ENCODE assay signal across 1 cellular context in the genomic region with DNA sequence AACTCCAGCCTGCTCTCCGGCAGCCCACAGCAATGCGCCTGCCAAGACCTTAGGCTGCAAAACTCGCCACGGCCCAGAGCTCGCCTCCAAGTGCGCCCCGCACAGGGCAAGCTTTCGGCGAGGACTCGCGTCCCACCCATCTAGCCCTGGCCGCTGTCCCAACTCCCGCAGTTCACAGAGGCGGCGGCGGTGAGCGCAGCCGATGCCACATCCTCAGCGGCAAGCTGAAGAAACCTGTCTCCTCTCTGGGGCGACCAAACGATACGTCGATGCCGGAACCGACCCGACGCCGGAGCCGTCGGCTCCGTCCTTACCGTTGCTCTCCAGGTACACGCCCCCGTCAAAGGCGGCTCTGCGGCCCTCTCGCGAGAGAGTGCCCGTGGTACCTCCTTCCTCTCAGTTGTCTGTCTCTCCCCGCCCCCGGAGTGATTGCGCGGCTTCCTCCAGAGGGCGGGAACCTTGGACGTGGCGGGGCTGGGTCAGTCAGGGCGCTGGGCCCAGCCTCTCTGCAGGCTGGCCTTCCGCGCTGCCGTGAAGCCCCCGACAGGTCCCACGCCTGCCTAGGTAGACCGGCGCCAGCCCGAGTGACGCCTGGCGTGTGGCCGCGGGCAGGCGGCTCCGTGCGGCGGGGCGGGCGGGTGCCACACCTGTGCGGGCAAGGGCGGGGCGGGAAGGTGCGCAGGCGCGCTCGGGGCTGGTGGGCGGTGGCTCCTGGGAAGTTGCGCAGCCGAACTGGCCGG.
TF ChIP-seq lines count a peak whose summit lies in the region.

No MANE protein-coding gene starts in this region.

TF ChIP-seq in K562, 482 proteins besides CTCF, POLR2A, EP300 and RAD21 (continued from another document and continues in another):
- TF ChIP-seq SUPT5H (IDR thresholded peaks at IDR 0.05) (peak; percentile 94), GATA2 (CRISPR knock-in tag; IDR thresholded peaks at IDR 0.05) (no peak), JUND (IDR thresholded peaks at IDR 0.05; ENCODE audit: borderline replicate concordance, low read depth, low read length) (peak; percentile 35; the same call in 1 of the 2 replicates), JUND (tag; IDR thresholded peaks at IDR 0.05; ENCODE audit: borderline replicate concordance, low read depth, low read length) (no peak), ETV1 (tag; conservative IDR thresholded peaks at IDR 0.05; ENCODE audit: low read depth) (peak; percentile 66), MEIS2 (IDR thresholded peaks at IDR 0.05; ENCODE audit: partially characterized antibody) (peak; percentile 65), HDAC6 (IDR thresholded peaks at IDR 0.05; ENCODE audit: low read depth, low read length) (no peak), FOXM1 (IDR thresholded peaks at IDR 0.05; ENCODE audit: low read depth) (no peak), FOXM1 (CRISPR knock-in tag; IDR thresholded peaks at IDR 0.05; ENCODE audit: low read depth) (peak; percentile 71), KDM1A (IDR thresholded peaks at IDR 0.05) (0 out of 4 replicates have a peak, but pooled peaks of 1 of the 2 experiments have one; percentile 46), C11orf30 (IDR thresholded peaks at IDR 0.05; ENCODE audit: low read depth) (no peak), SMARCA5 (IDR thresholded peaks at IDR 0.05) (0 out of 2 replicates have a peak, but pooled peaks have one; percentile 44), ASH1L (IDR thresholded peaks at IDR 0.05; ENCODE audit: borderline replicate concordance, low read depth, partially characterized antibody) (no peak), SIN3A (IDR thresholded peaks at IDR 0.05; ENCODE audit: borderline replicate concordance in 2 of 2, control insufficient read depth in 1 of 2, low read depth in 2 of 2, low read length in 2 of 2) (peak in 1 of 2 experiments; percentile 83; a peak in 2 of 4 replicates), FOXA1 (IDR thresholded peaks at IDR 0.05; ENCODE audit: borderline replicate concordance) (no peak), ZNF507 (tag; conservative IDR thresholded peaks at IDR 0.05) (no peak), YY1 (IDR thresholded peaks at IDR 0.05; ENCODE audit: borderline replicate concordance in 1 of 3, control insufficient read depth in 1 of 3, extremely low read depth in 1 of 3, insufficient read depth in 3 of 3, insufficient read length in 1 of 3, insufficient replicate concordance in 2 of 3, low read depth in 1 of 3, low read length in 2 of 3) (peak in 2 of 3 experiments; percentile 9 to 64), POLR2G (IDR thresholded peaks at IDR 0.05; ENCODE audit: low read depth, low read length) (peak; percentile 97), ZKSCAN3 (CRISPR knock-in tag; IDR thresholded peaks at IDR 0.05) (no peak), NRF1 (conservative IDR thresholded peaks at IDR 0.05 in 1 of 2, IDR thresholded peaks at IDR 0.05 in 1 of 2) (peak; percentile 92; a peak in 3 of 4 replicates), SNRNP70 (optimal IDR thresholded peaks at IDR 0.05; ENCODE audit: low read depth, low read length) (no peak), ZSCAN29 (IDR thresholded peaks at IDR 0.05) (no peak), MBD2 (IDR thresholded peaks at IDR 0.05; ENCODE audit: borderline replicate concordance, low read depth) (0 out of 2 replicates have a peak, but pooled peaks have one; percentile 52), PHF8 (IDR thresholded peaks at IDR 0.05; ENCODE audit: borderline replicate concordance, low read length) (peak; percentile 92), ARID1B (IDR thresholded peaks at IDR 0.05) (peak; percentile 39; the same call in 1 of the 2 replicates), PHF20 (IDR thresholded peaks at IDR 0.05; ENCODE audit: partially characterized antibody) (peak; percentile 46), GATAD2B (IDR thresholded peaks at IDR 0.05; ENCODE audit: borderline replicate concordance) (0 out of 2 replicates have a peak, but pooled peaks have one; percentile 42), ZFP1 (CRISPR knock-in tag; IDR thresholded peaks at IDR 0.05) (no peak), ZNF79 (CRISPR knock-in tag; IDR thresholded peaks at IDR 0.05; ENCODE audit: low read depth) (no peak)
- TF ChIP-seq, protein P1, sequence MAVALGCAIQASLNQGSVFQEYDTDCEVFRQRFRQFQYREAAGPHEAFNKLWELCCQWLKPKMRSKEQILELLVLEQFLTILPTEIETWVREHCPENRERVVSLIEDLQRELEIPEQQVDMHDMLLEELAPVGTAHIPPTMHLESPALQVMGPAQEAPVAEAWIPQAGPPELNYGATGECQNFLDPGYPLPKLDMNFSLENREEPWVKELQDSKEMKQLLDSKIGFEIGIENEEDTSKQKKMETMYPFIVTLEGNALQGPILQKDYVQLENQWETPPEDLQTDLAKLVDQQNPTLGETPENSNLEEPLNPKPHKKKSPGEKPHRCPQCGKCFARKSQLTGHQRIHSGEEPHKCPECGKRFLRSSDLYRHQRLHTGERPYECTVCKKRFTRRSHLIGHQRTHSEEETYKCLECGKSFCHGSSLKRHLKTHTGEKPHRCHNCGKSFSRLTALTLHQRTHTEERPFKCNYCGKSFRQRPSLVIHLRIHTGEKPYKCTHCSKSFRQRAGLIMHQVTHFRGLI (CRISPR knock-in tag; IDR thresholded peaks at IDR 0.05), result no peak
- TF ChIP-seq, protein P2, sequence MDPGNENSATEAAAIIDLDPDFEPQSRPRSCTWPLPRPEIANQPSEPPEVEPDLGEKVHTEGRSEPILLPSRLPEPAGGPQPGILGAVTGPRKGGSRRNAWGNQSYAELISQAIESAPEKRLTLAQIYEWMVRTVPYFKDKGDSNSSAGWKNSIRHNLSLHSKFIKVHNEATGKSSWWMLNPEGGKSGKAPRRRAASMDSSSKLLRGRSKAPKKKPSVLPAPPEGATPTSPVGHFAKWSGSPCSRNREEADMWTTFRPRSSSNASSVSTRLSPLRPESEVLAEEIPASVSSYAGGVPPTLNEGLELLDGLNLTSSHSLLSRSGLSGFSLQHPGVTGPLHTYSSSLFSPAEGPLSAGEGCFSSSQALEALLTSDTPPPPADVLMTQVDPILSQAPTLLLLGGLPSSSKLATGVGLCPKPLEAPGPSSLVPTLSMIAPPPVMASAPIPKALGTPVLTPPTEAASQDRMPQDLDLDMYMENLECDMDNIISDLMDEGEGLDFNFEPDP (CRISPR knock-in tag; IDR thresholded peaks at IDR 0.05), result no peak
- TF ChIP-seq, protein P3, sequence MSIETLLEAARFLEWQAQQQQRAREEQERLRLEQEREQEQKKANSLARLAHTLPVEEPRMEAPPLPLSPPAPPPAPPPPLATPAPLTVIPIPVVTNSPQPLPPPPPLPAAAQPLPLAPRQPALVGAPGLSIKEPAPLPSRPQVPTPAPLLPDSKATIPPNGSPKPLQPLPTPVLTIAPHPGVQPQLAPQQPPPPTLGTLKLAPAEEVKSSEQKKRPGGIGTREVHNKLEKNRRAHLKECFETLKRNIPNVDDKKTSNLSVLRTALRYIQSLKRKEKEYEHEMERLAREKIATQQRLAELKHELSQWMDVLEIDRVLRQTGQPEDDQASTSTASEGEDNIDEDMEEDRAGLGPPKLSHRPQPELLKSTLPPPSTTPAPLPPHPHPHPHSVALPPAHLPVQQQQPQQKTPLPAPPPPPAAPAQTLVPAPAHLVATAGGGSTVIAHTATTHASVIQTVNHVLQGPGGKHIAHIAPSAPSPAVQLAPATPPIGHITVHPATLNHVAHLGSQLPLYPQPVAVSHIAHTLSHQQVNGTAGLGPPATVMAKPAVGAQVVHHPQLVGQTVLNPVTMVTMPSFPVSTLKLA (conservative IDR thresholded peaks at IDR 0.05), result peak; percentile 83 to 92
- TF ChIP-seq, protein P4, sequence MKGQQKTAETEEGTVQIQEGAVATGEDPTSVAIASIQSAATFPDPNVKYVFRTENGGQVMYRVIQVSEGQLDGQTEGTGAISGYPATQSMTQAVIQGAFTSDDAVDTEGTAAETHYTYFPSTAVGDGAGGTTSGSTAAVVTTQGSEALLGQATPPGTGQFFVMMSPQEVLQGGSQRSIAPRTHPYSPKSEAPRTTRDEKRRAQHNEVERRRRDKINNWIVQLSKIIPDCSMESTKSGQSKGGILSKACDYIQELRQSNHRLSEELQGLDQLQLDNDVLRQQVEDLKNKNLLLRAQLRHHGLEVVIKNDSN (CRISPR knock-in tag; IDR thresholded peaks at IDR 0.05), result 0 out of 2 replicates have a peak, but pooled peaks have one; percentile 17
- TF ChIP-seq, protein P5, sequence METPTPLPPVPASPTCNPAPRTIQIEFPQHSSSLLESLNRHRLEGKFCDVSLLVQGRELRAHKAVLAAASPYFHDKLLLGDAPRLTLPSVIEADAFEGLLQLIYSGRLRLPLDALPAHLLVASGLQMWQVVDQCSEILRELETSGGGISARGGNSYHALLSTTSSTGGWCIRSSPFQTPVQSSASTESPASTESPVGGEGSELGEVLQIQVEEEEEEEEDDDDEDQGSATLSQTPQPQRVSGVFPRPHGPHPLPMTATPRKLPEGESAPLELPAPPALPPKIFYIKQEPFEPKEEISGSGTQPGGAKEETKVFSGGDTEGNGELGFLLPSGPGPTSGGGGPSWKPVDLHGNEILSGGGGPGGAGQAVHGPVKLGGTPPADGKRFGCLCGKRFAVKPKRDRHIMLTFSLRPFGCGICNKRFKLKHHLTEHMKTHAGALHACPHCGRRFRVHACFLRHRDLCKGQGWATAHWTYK (CRISPR knock-in tag; IDR thresholded peaks at IDR 0.05), result no peak; the same call in 1 of the 2 replicates
- TF ChIP-seq, protein P6, sequence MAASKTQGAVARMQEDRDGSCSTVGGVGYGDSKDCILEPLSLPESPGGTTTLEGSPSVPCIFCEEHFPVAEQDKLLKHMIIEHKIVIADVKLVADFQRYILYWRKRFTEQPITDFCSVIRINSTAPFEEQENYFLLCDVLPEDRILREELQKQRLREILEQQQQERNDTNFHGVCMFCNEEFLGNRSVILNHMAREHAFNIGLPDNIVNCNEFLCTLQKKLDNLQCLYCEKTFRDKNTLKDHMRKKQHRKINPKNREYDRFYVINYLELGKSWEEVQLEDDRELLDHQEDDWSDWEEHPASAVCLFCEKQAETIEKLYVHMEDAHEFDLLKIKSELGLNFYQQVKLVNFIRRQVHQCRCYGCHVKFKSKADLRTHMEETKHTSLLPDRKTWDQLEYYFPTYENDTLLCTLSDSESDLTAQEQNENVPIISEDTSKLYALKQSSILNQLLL (CRISPR knock-in tag; IDR thresholded peaks at IDR 0.05; ENCODE audit: borderline replicate concordance), result no peak
- TF ChIP-seq, protein P7, sequence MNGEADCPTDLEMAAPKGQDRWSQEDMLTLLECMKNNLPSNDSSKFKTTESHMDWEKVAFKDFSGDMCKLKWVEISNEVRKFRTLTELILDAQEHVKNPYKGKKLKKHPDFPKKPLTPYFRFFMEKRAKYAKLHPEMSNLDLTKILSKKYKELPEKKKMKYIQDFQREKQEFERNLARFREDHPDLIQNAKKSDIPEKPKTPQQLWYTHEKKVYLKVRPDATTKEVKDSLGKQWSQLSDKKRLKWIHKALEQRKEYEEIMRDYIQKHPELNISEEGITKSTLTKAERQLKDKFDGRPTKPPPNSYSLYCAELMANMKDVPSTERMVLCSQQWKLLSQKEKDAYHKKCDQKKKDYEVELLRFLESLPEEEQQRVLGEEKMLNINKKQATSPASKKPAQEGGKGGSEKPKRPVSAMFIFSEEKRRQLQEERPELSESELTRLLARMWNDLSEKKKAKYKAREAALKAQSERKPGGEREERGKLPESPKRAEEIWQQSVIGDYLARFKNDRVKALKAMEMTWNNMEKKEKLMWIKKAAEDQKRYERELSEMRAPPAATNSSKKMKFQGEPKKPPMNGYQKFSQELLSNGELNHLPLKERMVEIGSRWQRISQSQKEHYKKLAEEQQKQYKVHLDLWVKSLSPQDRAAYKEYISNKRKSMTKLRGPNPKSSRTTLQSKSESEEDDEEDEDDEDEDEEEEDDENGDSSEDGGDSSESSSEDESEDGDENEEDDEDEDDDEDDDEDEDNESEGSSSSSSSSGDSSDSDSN (IDR thresholded peaks at IDR 0.05; ENCODE audit: borderline replicate concordance in 1 of 2, low read depth in 2 of 2, low read length in 2 of 2), result peak; percentile 58 to 80; a peak in 1 of 4 replicates
- TF ChIP-seq, protein P8, sequence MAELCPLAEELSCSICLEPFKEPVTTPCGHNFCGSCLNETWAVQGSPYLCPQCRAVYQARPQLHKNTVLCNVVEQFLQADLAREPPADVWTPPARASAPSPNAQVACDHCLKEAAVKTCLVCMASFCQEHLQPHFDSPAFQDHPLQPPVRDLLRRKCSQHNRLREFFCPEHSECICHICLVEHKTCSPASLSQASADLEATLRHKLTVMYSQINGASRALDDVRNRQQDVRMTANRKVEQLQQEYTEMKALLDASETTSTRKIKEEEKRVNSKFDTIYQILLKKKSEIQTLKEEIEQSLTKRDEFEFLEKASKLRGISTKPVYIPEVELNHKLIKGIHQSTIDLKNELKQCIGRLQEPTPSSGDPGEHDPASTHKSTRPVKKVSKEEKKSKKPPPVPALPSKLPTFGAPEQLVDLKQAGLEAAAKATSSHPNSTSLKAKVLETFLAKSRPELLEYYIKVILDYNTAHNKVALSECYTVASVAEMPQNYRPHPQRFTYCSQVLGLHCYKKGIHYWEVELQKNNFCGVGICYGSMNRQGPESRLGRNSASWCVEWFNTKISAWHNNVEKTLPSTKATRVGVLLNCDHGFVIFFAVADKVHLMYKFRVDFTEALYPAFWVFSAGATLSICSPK (IDR thresholded peaks at IDR 0.05; ENCODE audit: borderline replicate concordance), result no peak
- TF ChIP-seq, protein P9, sequence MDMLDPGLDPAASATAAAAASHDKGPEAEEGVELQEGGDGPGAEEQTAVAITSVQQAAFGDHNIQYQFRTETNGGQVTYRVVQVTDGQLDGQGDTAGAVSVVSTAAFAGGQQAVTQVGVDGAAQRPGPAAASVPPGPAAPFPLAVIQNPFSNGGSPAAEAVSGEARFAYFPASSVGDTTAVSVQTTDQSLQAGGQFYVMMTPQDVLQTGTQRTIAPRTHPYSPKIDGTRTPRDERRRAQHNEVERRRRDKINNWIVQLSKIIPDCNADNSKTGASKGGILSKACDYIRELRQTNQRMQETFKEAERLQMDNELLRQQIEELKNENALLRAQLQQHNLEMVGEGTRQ (CRISPR knock-in tag; IDR thresholded peaks at IDR 0.05), result no peak
- TF ChIP-seq, protein P10, sequence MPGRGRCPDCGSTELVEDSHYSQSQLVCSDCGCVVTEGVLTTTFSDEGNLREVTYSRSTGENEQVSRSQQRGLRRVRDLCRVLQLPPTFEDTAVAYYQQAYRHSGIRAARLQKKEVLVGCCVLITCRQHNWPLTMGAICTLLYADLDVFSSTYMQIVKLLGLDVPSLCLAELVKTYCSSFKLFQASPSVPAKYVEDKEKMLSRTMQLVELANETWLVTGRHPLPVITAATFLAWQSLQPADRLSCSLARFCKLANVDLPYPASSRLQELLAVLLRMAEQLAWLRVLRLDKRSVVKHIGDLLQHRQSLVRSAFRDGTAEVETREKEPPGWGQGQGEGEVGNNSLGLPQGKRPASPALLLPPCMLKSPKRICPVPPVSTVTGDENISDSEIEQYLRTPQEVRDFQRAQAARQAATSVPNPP (IDR thresholded peaks at IDR 0.05; ENCODE audit: borderline replicate concordance, insufficient read depth, insufficient read length), result no peak
- TF ChIP-seq, protein P11, sequence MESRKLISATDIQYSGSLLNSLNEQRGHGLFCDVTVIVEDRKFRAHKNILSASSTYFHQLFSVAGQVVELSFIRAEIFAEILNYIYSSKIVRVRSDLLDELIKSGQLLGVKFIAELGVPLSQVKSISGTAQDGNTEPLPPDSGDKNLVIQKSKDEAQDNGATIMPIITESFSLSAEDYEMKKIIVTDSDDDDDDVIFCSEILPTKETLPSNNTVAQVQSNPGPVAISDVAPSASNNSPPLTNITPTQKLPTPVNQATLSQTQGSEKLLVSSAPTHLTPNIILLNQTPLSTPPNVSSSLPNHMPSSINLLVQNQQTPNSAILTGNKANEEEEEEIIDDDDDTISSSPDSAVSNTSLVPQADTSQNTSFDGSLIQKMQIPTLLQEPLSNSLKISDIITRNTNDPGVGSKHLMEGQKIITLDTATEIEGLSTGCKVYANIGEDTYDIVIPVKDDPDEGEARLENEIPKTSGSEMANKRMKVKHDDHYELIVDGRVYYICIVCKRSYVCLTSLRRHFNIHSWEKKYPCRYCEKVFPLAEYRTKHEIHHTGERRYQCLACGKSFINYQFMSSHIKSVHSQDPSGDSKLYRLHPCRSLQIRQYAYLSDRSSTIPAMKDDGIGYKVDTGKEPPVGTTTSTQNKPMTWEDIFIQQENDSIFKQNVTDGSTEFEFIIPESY (CRISPR knock-in tag; IDR thresholded peaks at IDR 0.05), result peak; percentile 69; the same call in 1 of the 2 replicates
